In the genomic region with DNA sequence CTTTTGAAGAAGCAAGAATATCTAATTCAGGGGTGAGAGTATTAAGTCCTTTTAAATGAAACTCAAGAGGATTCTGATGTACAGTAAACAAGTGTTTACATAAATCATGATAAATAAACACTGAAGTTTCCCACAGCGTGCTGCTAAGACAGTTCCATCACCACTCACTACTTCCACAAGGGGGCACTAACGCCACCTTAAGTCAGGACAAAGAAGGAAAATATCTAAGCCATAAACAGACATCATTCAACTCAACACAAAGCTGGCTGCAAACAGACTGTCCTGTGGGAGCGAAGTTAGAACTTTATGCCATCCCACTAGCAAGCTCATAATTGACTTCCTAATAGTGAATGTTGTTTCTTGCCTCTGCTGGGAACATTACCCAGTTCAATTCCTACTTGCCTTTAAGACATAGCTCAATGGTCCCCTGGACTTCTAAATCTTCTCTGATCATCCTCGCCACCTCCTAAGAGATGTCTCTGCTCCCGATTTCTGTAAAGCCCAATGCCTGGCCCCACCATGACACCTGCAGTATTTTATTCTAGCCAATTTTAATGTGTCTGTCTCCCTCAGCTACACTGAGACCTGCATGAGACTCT, we compare ENCODE assay signal across 1 cellular context.
TF ChIP-seq lines count a peak whose summit lies in the region.

No MANE protein-coding gene starts in this region.

TF ChIP-seq in K562, 482 proteins besides CTCF, POLR2A, EP300 and RAD21 (continued from another document):
- TF ChIP-seq, protein P1, sequence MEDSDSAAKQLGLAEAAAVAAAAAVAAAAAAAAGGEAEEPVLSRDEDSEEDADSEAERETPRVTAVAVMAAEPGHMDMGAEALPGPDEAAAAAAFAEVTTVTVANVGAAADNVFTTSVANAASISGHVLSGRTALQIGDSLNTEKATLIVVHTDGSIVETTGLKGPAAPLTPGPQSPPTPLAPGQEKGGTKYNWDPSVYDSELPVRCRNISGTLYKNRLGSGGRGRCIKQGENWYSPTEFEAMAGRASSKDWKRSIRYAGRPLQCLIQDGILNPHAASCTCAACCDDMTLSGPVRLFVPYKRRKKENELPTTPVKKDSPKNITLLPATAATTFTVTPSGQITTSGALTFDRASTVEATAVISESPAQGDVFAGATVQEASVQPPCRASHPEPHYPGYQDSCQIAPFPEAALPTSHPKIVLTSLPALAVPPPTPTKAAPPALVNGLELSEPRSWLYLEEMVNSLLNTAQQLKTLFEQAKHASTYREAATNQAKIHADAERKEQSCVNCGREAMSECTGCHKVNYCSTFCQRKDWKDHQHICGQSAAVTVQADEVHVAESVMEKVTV (CRISPR knock-in tag; IDR thresholded peaks at IDR 0.05), result peak; percentile 61
- TF ChIP-seq ZNF79 (CRISPR knock-in tag; IDR thresholded peaks at IDR 0.05; ENCODE audit: low read depth), result 0 out of 2 replicates have a peak, but pooled peaks have one; percentile 14
- TF ChIP-seq POLR2AphosphoS2 (IDR thresholded peaks at IDR 0.05; ENCODE audit: low read length), result no peak
- peak; percentile 72 for TF ChIP-seq SMC3 (conservative IDR thresholded peaks at IDR 0.05; ENCODE audit: insufficient read depth, low read depth, low read length)
- TF ChIP-seq, protein P2, sequence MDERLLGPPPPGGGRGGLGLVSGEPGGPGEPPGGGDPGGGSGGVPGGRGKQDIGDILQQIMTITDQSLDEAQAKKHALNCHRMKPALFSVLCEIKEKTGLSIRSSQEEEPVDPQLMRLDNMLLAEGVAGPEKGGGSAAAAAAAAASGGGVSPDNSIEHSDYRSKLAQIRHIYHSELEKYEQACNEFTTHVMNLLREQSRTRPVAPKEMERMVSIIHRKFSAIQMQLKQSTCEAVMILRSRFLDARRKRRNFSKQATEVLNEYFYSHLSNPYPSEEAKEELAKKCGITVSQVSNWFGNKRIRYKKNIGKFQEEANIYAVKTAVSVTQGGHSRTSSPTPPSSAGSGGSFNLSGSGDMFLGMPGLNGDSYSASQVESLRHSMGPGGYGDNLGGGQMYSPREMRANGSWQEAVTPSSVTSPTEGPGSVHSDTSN (CRISPR knock-in tag; IDR thresholded peaks at IDR 0.05; ENCODE audit: low read depth), result no peak
- TF ChIP-seq, protein P2 (tag; conservative IDR thresholded peaks at IDR 0.05; ENCODE audit: low read depth), result peak; percentile 81
- TF ChIP-seq, protein P3, sequence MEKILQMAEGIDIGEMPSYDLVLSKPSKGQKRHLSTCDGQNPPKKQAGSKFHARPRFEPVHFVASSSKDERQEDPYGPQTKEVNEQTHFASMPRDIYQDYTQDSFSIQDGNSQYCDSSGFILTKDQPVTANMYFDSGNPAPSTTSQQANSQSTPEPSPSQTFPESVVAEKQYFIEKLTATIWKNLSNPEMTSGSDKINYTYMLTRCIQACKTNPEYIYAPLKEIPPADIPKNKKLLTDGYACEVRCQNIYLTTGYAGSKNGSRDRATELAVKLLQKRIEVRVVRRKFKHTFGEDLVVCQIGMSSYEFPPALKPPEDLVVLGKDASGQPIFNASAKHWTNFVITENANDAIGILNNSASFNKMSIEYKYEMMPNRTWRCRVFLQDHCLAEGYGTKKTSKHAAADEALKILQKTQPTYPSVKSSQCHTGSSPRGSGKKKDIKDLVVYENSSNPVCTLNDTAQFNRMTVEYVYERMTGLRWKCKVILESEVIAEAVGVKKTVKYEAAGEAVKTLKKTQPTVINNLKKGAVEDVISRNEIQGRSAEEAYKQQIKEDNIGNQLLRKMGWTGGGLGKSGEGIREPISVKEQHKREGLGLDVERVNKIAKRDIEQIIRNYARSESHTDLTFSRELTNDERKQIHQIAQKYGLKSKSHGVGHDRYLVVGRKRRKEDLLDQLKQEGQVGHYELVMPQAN (IDR thresholded peaks at IDR 0.05; ENCODE audit: borderline replicate concordance), result no peak
- TF ChIP-seq, protein P4, sequence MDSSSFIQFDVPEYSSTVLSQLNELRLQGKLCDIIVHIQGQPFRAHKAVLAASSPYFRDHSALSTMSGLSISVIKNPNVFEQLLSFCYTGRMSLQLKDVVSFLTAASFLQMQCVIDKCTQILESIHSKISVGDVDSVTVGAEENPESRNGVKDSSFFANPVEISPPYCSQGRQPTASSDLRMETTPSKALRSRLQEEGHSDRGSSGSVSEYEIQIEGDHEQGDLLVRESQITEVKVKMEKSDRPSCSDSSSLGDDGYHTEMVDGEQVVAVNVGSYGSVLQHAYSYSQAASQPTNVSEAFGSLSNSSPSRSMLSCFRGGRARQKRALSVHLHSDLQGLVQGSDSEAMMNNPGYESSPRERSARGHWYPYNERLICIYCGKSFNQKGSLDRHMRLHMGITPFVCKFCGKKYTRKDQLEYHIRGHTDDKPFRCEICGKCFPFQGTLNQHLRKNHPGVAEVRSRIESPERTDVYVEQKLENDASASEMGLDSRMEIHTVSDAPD (CRISPR knock-in tag; IDR thresholded peaks at IDR 0.05), result no peak
- no peak for TF ChIP-seq ZNF778 (CRISPR knock-in tag; IDR thresholded peaks at IDR 0.05)
